Comparison of ENCODE assay signal across 21 cellular contexts in genomic region chr17:78332991-78333390, GRCh38. TPM values are rescaled to one million over a fixed set of nuclear protein-coding genes. Genes with fewer than 3 reads are reported as not detected.
DNase-seq lines count a peak whose midpoint lies in the region; ATAC-seq and TF ChIP-seq lines count a peak whose summit lies in the region.
"Had no signal": no experiment of that assay in that cellular context is flagged by ENCODE, and none has a peak within 500 bp of the region (broad histone marks: within the 10 kb centered on the region; RNA-seq: fewer than 3 reads in every experiment).

No MANE protein-coding gene starts in this region.

- H3K27ac ChIP-seq in DOHH2 (ENCODE audit: low read depth, low read length) = no peak overlapping the region
- peak overlapping the region; percentile 56 for H3K27ac ChIP-seq in naive thymus-derived CD4-positive, alpha-beta T cell (ENCODE audit: low read depth, low read length)
- H3K27ac ChIP-seq: C4-2B, colonic mucosa, KMS-11, SJCRH30, tibial artery, WERI-Rb-1 had no signal

- H3F3A ChIP-seq in DOHH2 (ENCODE audit: control insufficient read depth, insufficient read depth) = peaks cover 4% of the 10 kb centered on the region

- no peaks in the 10 kb centered on the region for H3K9me3 Mint-ChIP-seq in activated naive CD4-positive, alpha-beta T cell treated with anti-CD3 and anti-CD28 coated beads for 36 hours
- H3K9me3 Mint-ChIP-seq in activated CD8-positive, alpha-beta T cell treated with anti-CD3 and anti-CD28 coated beads for 36 hours = no peaks in the 10 kb centered on the region
- peaks cover 0 to 2% (median 0%) of the 10 kb centered on the region in 11 donors for H3K9me3 Mint-ChIP-seq in naive thymus-derived CD4-positive, alpha-beta T cell

- H3K36me3 ChIP-seq in DOHH2 (ENCODE audit: control insufficient read depth, low read length) = no peaks in the 10 kb centered on the region
- H3K36me3 ChIP-seq in naive thymus-derived CD4-positive, alpha-beta T cell (ENCODE audit: control insufficient read depth in 2 of 3, insufficient read depth in 3 of 3, low read length in 3 of 3) = no peaks in the 10 kb centered on the region
- H3K36me3 ChIP-seq: colonic mucosa, SJCRH30, tibial artery, WERI-Rb-1 had no signal

- DNase-seq in activated naive CD4-positive, alpha-beta T cell treated with anti-CD3 and anti-CD28 coated beads for 36 hours = no peak
- no peak for DNase-seq in activated naive CD4-positive, alpha-beta T cell (lab: John Stamatoyannopoulos, UW)
- DNase-seq in activated CD8-positive, alpha-beta T cell treated with anti-CD3 and anti-CD28 coated beads for 36 hours = no peak
- DNase-seq in naive thymus-derived CD4-positive, alpha-beta T cell = peak in 3 of 9 donors; percentile 40 to 50 (median 42)
- DNase-seq: colonic mucosa; DMS79; NCI-H1694; OCI-M1; SJCRH30; stimulated activated CD4-positive, alpha-beta T cell treated with anti-CD3 and anti-CD28 coated beads, Interleukin-2, amount 100 ng/mL, for 24 hours; tibial artery; WERI-Rb-1 had no signal

- H3K9me3 ChIP-seq in DOHH2 (ENCODE audit: control insufficient read depth, insufficient read depth, low read length) = no peaks in the 10 kb centered on the region
- H3K9me3 ChIP-seq in naive thymus-derived CD4-positive, alpha-beta T cell (ENCODE audit: control insufficient read depth in 2 of 3, low read length in 3 of 3) = no peaks in the 10 kb centered on the region
- H3K9me3 ChIP-seq: colonic mucosa, SJCRH30, tibial artery had no signal

- no peaks in the 10 kb centered on the region for H3K36me3 Mint-ChIP-seq in activated naive CD4-positive, alpha-beta T cell treated with anti-CD3 and anti-CD28 coated beads for 36 hours (ENCODE audit: low read depth)
- no peaks in the 10 kb centered on the region for H3K36me3 Mint-ChIP-seq in activated CD8-positive, alpha-beta T cell treated with anti-CD3 and anti-CD28 coated beads for 36 hours (ENCODE audit: low read depth)
- H3K36me3 Mint-ChIP-seq in naive thymus-derived CD4-positive, alpha-beta T cell = no peaks in the 10 kb centered on the region
- H3K36me3 Mint-ChIP-seq: brain had no signal

- peaks cover 23% of the 10 kb centered on the region for H3K27me3 ChIP-seq in DOHH2 (ENCODE audit: control insufficient read depth, low read length)
- no peaks in the 10 kb centered on the region for H3K27me3 ChIP-seq in naive thymus-derived CD4-positive, alpha-beta T cell (ENCODE audit: control insufficient read depth in 2 of 2, insufficient read depth in 2 of 2, low read length in 2 of 2)
- H3K27me3 ChIP-seq: colonic mucosa, SJCRH30, tibial artery had no signal

- ATAC-seq in activated CD8-positive, alpha-beta T cell treated with anti-CD3 and anti-CD28 coated beads for 36 hours = no peak
- no peak for ATAC-seq in naive thymus-derived CD4-positive, alpha-beta T cell
- ATAC-seq in GM18870 (IDR thresholded peaks at IDR 0.05; ENCODE audit: unreplicated experiment) (no peak), GM21390 (IDR thresholded peaks at IDR 0.05; ENCODE audit: unreplicated experiment) (no peak), HG03520 (IDR thresholded peaks at IDR 0.05; ENCODE audit: unreplicated experiment) (no peak)

- no peak overlapping the region for H3K4me3 Mint-ChIP-seq in activated naive CD4-positive, alpha-beta T cell treated with anti-CD3 and anti-CD28 coated beads for 36 hours
- H3K4me3 Mint-ChIP-seq in activated CD8-positive, alpha-beta T cell treated with anti-CD3 and anti-CD28 coated beads for 36 hours = no peak overlapping the region
- H3K4me3 Mint-ChIP-seq in naive thymus-derived CD4-positive, alpha-beta T cell = peak overlapping the region; percentile 45 to 76 (median 62)
- H3K4me3 Mint-ChIP-seq: brain had no signal

- peak overlapping the region; percentile 22; the same call in 1 of the 2 replicates for H3K4me2 ChIP-seq in DOHH2 (ENCODE audit: low read length)
- H3K4me2 ChIP-seq: KMS-11 had no signal

- H3K4me1 Mint-ChIP-seq in activated naive CD4-positive, alpha-beta T cell treated with anti-CD3 and anti-CD28 coated beads for 36 hours (ENCODE audit: low read depth) = peaks cover 41% of the 10 kb centered on the region
- H3K4me1 Mint-ChIP-seq in activated CD8-positive, alpha-beta T cell treated with anti-CD3 and anti-CD28 coated beads for 36 hours (ENCODE audit: low read depth) = peaks cover 35% of the 10 kb centered on the region
- peaks cover 25 to 44% (median 33%) of the 10 kb centered on the region in 7 donors for H3K4me1 Mint-ChIP-seq in naive thymus-derived CD4-positive, alpha-beta T cell

- H3K27me3 Mint-ChIP-seq in activated naive CD4-positive, alpha-beta T cell treated with anti-CD3 and anti-CD28 coated beads for 36 hours (ENCODE audit: low read depth) = no peaks in the 10 kb centered on the region
- H3K27me3 Mint-ChIP-seq in activated CD8-positive, alpha-beta T cell treated with anti-CD3 and anti-CD28 coated beads for 36 hours = no peaks in the 10 kb centered on the region
- H3K27me3 Mint-ChIP-seq in naive thymus-derived CD4-positive, alpha-beta T cell = peaks cover 0 to 6% (median 0%) of the 10 kb centered on the region in 5 donors

- POLR2A ChIA-PET in activated CD8-positive, alpha-beta T cell treated with anti-CD3 and anti-CD28 coated beads for 36 hours (lab: Charles Lee) = no interaction called here
- POLR2A ChIA-PET in naive thymus-derived CD4-positive, alpha-beta T cell (lab: Charles Lee) = interaction anchor here (0.9 to 1.3 kb wide), 2 partner anchors 10 to 18 kb away, joined by 3 to 4 read pairs; no protein-coding TSS in a partner anchor

- peaks cover 38% of the 10 kb centered on the region for H3K4me1 ChIP-seq in DOHH2 (ENCODE audit: control insufficient read depth, low read length)
- H3K4me1 ChIP-seq in naive thymus-derived CD4-positive, alpha-beta T cell (ENCODE audit: control insufficient read depth in 2 of 2, insufficient read depth in 2 of 2, low read length in 2 of 2) = peaks cover 13 to 22% of the 10 kb centered on the region in 2 donors
- H3K4me1 ChIP-seq: colonic mucosa had no signal

- CTCF ChIA-PET in activated naive CD4-positive, alpha-beta T cell treated with anti-CD3 and anti-CD28 coated beads for 36 hours (lab: Charles Lee) = no interaction called here
- CTCF ChIA-PET in activated CD8-positive, alpha-beta T cell treated with anti-CD3 and anti-CD28 coated beads for 36 hours (lab: Charles Lee) = no interaction called here
- CTCF ChIA-PET in naive thymus-derived CD4-positive, alpha-beta T cell (lab: Charles Lee) = no interaction called here

- no peaks in the 10 kb centered on the region for H4K20me1 ChIP-seq in DOHH2 (ENCODE audit: control insufficient read depth, insufficient read depth, low read depth, low read length)

- H3K4me3 ChIP-seq in DOHH2 (ENCODE audit: low read length) = no peak overlapping the region
- no peak overlapping the region for H3K4me3 ChIP-seq in naive thymus-derived CD4-positive, alpha-beta T cell (ENCODE audit: low read length)
- H3K4me3 ChIP-seq: colonic mucosa, SJCRH30, skin epidermis, tibial artery had no signal

- TF ChIP-seq CTCF in DOHH2 (IDR thresholded peaks at IDR 0.05; ENCODE audit: low read depth, low read length, poor library complexity, severe bottlenecking) = no peak
- no peak for TF ChIP-seq CTCF in activated CD8-positive, alpha-beta T cell treated with anti-CD3 and anti-CD28 coated beads for 36 hours (IDR thresholded peaks at IDR 0.05)

- H3K27ac Mint-ChIP-seq in activated naive CD4-positive, alpha-beta T cell treated with anti-CD3 and anti-CD28 coated beads for 36 hours = peak overlapping the region; percentile 48
- H3K27ac Mint-ChIP-seq in activated CD8-positive, alpha-beta T cell treated with anti-CD3 and anti-CD28 coated beads for 36 hours = peak overlapping the region; percentile 65
- peak overlapping the region; percentile 80 to 98 (median 96) for H3K27ac Mint-ChIP-seq in naive thymus-derived CD4-positive, alpha-beta T cell
- H3K27ac Mint-ChIP-seq: progenitor cell of endocrine pancreas had no signal

- H3K9me2 ChIP-seq in DOHH2 (replicated peaks; ENCODE audit: control insufficient read depth, low read length) = no peaks in the 10 kb centered on the region

- no peaks in the 10 kb centered on the region for H3K79me2 ChIP-seq in DOHH2 (ENCODE audit: control insufficient read depth, low read length)

- intact Hi-C loops in activated naive CD4-positive, alpha-beta T cell treated with anti-CD3 and anti-CD28 coated beads for 36 hours (cut with micrococcal nuclease) = no loop called here
- intact Hi-C loops in activated CD8-positive, alpha-beta T cell treated with anti-CD3 and anti-CD28 coated beads for 36 hours (cut with micrococcal nuclease) = no loop called here
- intact Hi-C loops in naive thymus-derived CD4-positive, alpha-beta T cell (cut with micrococcal nuclease) = loop anchor here in 1 of 2 donors (1.0 to 2.0 kb wide), 2 partner anchors 10 to 18 kb away; no protein-coding TSS in a partner anchor

RNA-seq across cellular contexts. Expression of gene SOCS3, which starts 26.9 kb away (rescaled TPM):
- 100 to 1,000 TPM; 281 to 290 TPM for total RNA-seq in activated naive CD4-positive, alpha-beta T cell treated with anti-CD3 and anti-CD28 coated beads for 36 hours
- total RNA-seq in activated CD8-positive, alpha-beta T cell treated with anti-CD3 and anti-CD28 coated beads for 36 hours = 10 to 100 TPM; 48.6 to 49.1 TPM
- total RNA-seq in naive thymus-derived CD4-positive, alpha-beta T cell = 100 to 1,000 TPM in 3 of 5 experiments, 1 to 10 TPM in 2; 8.1 to 281 (median 110) TPM
- polyA plus RNA-seq in naive thymus-derived CD4-positive, alpha-beta T cell = 100 to 1,000 TPM in 1 of 2 donors, 10 to 100 TPM in 1; 58.4 to 206 TPM

RNA-seq across cellular contexts. Expression of gene PGS1, which starts 45.5 kb away (rescaled TPM):
- total RNA-seq in activated naive CD4-positive, alpha-beta T cell treated with anti-CD3 and anti-CD28 coated beads for 36 hours = 10 to 100 TPM; 69.0 to 73.1 TPM
- total RNA-seq in activated CD8-positive, alpha-beta T cell treated with anti-CD3 and anti-CD28 coated beads for 36 hours = 10 to 100 TPM; 42.1 to 43.3 TPM
- total RNA-seq in naive thymus-derived CD4-positive, alpha-beta T cell = 10 to 100 TPM; 66.6 to 84.3 (median 82.0) TPM
- 10 to 100 TPM; 36.1 to 52.3 TPM for polyA plus RNA-seq in naive thymus-derived CD4-positive, alpha-beta T cell

Comparison
In these comparisons a context has a peak if more than half of its experiments do, and no peak if none do; other contexts are left out.
1. H3K4me3 Mint-ChIP-seq: peak in naive thymus-derived CD4-positive, alpha-beta T cell (10 of 10); none in activated naive CD4-positive, alpha-beta T cell treated with anti-CD3 and anti-CD28 coated beads for 36 hours (single experiment) and activated CD8-positive, alpha-beta T cell treated with anti-CD3 and anti-CD28 coated beads for 36 hours (single experiment).
2. Peak in every context shown above with its lines, with median percentiles within 50 percentile points of each other: H3K27ac Mint-ChIP-seq.